Comparison of ENCODE assay signal across 31 cellular contexts in genomic region chr3:190545260-190545659, GRCh38.
"Had no signal": no experiment of that assay in that cellular context is flagged by ENCODE, and none has a peak within 500 bp of the region (broad histone marks: within the 10 kb centered on the region; RNA-seq: fewer than 3 reads in every experiment).

No MANE protein-coding gene starts in this region.

- ATAC-seq: activated CD4-positive, CD25-positive, alpha-beta regulatory T cell treated with anti-CD3 and anti-CD28 coated beads, Interleukin-2, amount 50 U/mL, for 24 hours; activated CD8-positive, alpha-beta T cell treated with anti-CD3 and anti-CD28 coated beads for 36 hours; activated T-cell treated with anti-CD3 and anti-CD28 coated beads, Interleukin-2, amount 50 U/mL, for 4 hours; activated T-helper 17 cell treated with anti-CD3 and anti-CD28 coated beads, Interleukin-2, amount 50 U/mL, for 72 hours; body of pancreas; effector memory CD8-positive, alpha-beta T cell; gastroesophageal sphincter; T-helper 17 cell had no signal

- FAIRE-seq: colon, endometrium, endothelial cell of umbilical vein had no signal

- H3K36me3 ChIP-seq: esophagus squamous epithelium, gastroesophageal sphincter, WERI-Rb-1 had no signal

- H3K27ac ChIP-seq: body of pancreas, epithelial cell of prostate, esophagus squamous epithelium, gastroesophageal sphincter, WERI-Rb-1 had no signal

- H3K9me3 ChIP-seq: body of pancreas, esophagus squamous epithelium, gastroesophageal sphincter had no signal

- H3K27me3 ChIP-seq: body of pancreas, esophagus squamous epithelium, gastroesophageal sphincter had no signal

- DNase-seq: activated B cell treated with CpG ODN at 0.5 μM for 24 hours; activated CD4-positive, alpha-beta T cell treated with anti-CD3 and anti-CD28 coated beads for 48 hours; activated CD4-positive, alpha-beta T cell treated with anti-CD3 and anti-CD28 coated beads, Interleukin-2, amount 50 U/mL, for 1 hour; activated CD4-positive, alpha-beta T cell treated with anti-CD3 and anti-CD28 coated beads, Interleukin-2, amount 50 U/mL, for 48 hours; activated CD8-positive, alpha-beta memory T cell treated with anti-CD3 and anti-CD28 coated beads for 24 hours; activated CD8-positive, alpha-beta T cell treated with anti-CD3 and anti-CD28 coated beads for 36 hours; activated effector memory CD4-positive, alpha-beta T cell treated with Interleukin-2 at 50 U/mL for 16 hours; activated gamma-delta T cell treated with Interleukin-2 at 50 U/mL for 16 hours; activated naive CD4-positive, alpha-beta T cell treated with anti-CD3 and anti-CD28 coated beads, Interleukin-2, amount 50 U/mL, for 16 hours; activated naive CD4-positive, alpha-beta T cell treated with Interleukin-2 at 50 U/mL for 16 hours; activated T-cell treated with anti-CD3 and anti-CD28 coated beads, Interleukin-2, amount 50 U/mL, for 4 hours; amygdala; aorta; body of pancreas; cortex of kidney; dermis blood vessel endothelial cell; effector CD4-positive, alpha-beta T cell; effector memory CD8-positive, alpha-beta T cell; esophagus squamous epithelium; foreskin melanocyte; T-helper 1 cell; T-helper 17 cell; T1000; WERI-Rb-1 had no signal

- H3K4me1 ChIP-seq: gastroesophageal sphincter had no signal

- H3K4me3 ChIP-seq: body of pancreas, esophagus squamous epithelium, gastroesophageal sphincter had no signal
